ENCODE assay signal across 7 cellular contexts in genomic region chr1:231778009-231778719, GRCh38.
A peak's percentile ranks its signal among the peaks of the same experiment; 100 is the strongest.
DNase-seq lines count a peak whose midpoint lies in the region; ATAC-seq, FAIRE-seq and TF ChIP-seq lines count a peak whose summit lies in the region.

No MANE protein-coding gene starts in this region.

- TF ChIP-seq CTCF in adrenal gland (IDR thresholded peaks at IDR 0.05) = no peak

- no peaks in the 10 kb centered on the region for H3K4me1 Mint-ChIP-seq in activated naive CD8-positive, alpha-beta T cell treated with anti-CD3 and anti-CD28 coated beads, Interleukin-2, amount 50 U/mL, for 24 hours

- H3K4me1 ChIP-seq in adrenal gland (replicated peaks in 1 of 2) = peaks cover 0 to 27% of the 10 kb centered on the region in 2 donors

- no peak for TF ChIP-seq POLR2A in adrenal gland (IDR thresholded peaks at IDR 0.05)
- no peak for TF ChIP-seq POLR2A in H54 (IDR thresholded peaks at IDR 0.05; ENCODE audit: low read depth, low read length)

- H3K27me3 Mint-ChIP-seq in activated naive CD8-positive, alpha-beta T cell treated with anti-CD3 and anti-CD28 coated beads, Interleukin-2, amount 50 U/mL, for 24 hours = no peaks in the 10 kb centered on the region

- no peaks in the 10 kb centered on the region for H3K36me3 ChIP-seq in adrenal gland (replicated peaks in 1 of 2)

- FAIRE-seq in H54 (lab: Jason Lieb, UNC) = no peak

- no peak overlapping the region for H3K4me3 ChIP-seq in adrenal gland

- H3K9me3 ChIP-seq in adrenal gland (replicated peaks in 1 of 3) = no peaks in the 10 kb centered on the region

- no peaks in the 10 kb centered on the region for H3K9me3 Mint-ChIP-seq in activated naive CD8-positive, alpha-beta T cell treated with anti-CD3 and anti-CD28 coated beads, Interleukin-2, amount 50 U/mL, for 24 hours

- H3K27ac Mint-ChIP-seq in activated naive CD8-positive, alpha-beta T cell treated with anti-CD3 and anti-CD28 coated beads, Interleukin-2, amount 50 U/mL, for 24 hours = no peak overlapping the region

- H3K27ac ChIP-seq in adrenal gland = peak overlapping the region in 2 of 5 donors; percentile 11 to 30

- intact Hi-C loops in adrenal gland (cut with DNase I) (no loop called here), left ventricle myocardium superior (cut with micrococcal nuclease) (no loop called here)

- DNase-seq in Kasumi-1 (lab: John Stamatoyannopoulos, UW) (peak; percentile 21 to 46), adrenal gland (peak; percentile 26 to 64 (median 35)), left ventricle myocardium superior (peak; percentile 47), superior temporal gyrus (ENCODE audit: extremely low spot score) (peak; percentile 41), H54 (ENCODE audit: insufficient read length, low spot score) (no peak), NCI-H187 (lab: John Stamatoyannopoulos, UW) (no peak)
- no peak for DNase-seq in activated naive CD8-positive, alpha-beta T cell treated with anti-CD3 and anti-CD28 coated beads, Interleukin-2, amount 50 U/mL, for 24 hours

- H3K36me3 Mint-ChIP-seq in activated naive CD8-positive, alpha-beta T cell treated with anti-CD3 and anti-CD28 coated beads, Interleukin-2, amount 50 U/mL, for 24 hours (ENCODE audit: low read depth) = peaks cover 4% of the 10 kb centered on the region

- 56 to 64% (median 60%) methylated on average over 9 of the region's 9 CpGs for WGBS in adrenal gland, 4 donors

- peak; percentile 89 for ATAC-seq in left ventricle myocardium superior
- no peak for ATAC-seq in activated naive CD8-positive, alpha-beta T cell treated with anti-CD3 and anti-CD28 coated beads, Interleukin-2, amount 50 U/mL, for 24 hours

- no peaks in the 10 kb centered on the region for H3K27me3 ChIP-seq in adrenal gland

- H3K4me3 Mint-ChIP-seq in activated naive CD8-positive, alpha-beta T cell treated with anti-CD3 and anti-CD28 coated beads, Interleukin-2, amount 50 U/mL, for 24 hours = no peak overlapping the region

Comparison
In these comparisons a context has a peak if more than half of its experiments do, and no peak if none do; other contexts are left out.
1. DNase-seq: peak in Kasumi-1 (2 of 2), adrenal gland (7 of 7), left ventricle myocardium superior (single experiment) and superior temporal gyrus (single experiment); none in H54 (single experiment), NCI-H187 (0 of 2) and activated naive CD8-positive, alpha-beta T cell treated with anti-CD3 and anti-CD28 coated beads, Interleukin-2, amount 50 U/mL, for 24 hours (single experiment).